25 cellular contexts compared by ENCODE assay signal in the genomic region with DNA sequence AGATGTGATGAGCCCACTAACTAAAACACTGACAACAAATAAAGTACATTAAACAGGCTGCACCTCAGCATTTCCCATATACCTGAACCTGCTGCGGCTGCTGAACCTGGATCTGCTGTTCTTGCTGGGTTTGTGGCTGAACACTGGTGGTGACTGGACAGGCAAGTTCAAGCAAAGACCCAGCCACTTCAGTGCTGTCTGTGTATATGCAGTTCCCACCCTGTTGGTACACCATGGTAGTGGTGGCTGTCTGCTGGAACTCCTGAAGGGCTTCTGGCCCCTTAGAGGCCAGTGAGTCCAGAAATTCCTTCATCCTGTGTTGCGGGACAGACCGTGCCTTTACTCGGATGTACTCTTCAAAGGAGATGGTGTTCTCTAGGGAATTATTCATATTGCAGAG. TPM values are rescaled to one million over a fixed set of nuclear protein-coding genes. Genes with fewer than 3 reads are reported as not detected.
DNase-seq lines count a peak whose midpoint lies in the region; ATAC-seq, FAIRE-seq and TF ChIP-seq lines count a peak whose summit lies in the region.
"Had no signal": no experiment of that assay in that cellular context is flagged by ENCODE, and none has a peak within 500 bp of the region (broad histone marks: within the 10 kb centered on the region; RNA-seq: fewer than 3 reads in every experiment).

No MANE protein-coding gene starts in this region.

- intact Hi-C loops in OCI-LY7 (cut with micrococcal nuclease; ENCODE audit: unreplicated experiment): no loop called here

- H3K27ac ChIP-seq in AG04450 (ENCODE audit: low read depth, low read length): peak overlapping the region; percentile 11
- H3K27ac ChIP-seq in OCI-LY7 (ENCODE audit: low read depth, low read length, poor library complexity, severe bottlenecking): no peak overlapping the region
- H3K27ac ChIP-seq in keratinocyte (ENCODE audit: control insufficient read depth, insufficient read depth, low read length): no peak overlapping the region
- H3K27ac ChIP-seq: BLaER1, HL-60, RWPE1 had no signal

- H3K79me2 ChIP-seq in OCI-LY7 (ENCODE audit: insufficient read depth, low read depth, low read length): peaks cover 52% of the 10 kb centered on the region
- H3K79me2 ChIP-seq in keratinocyte (ENCODE audit: control insufficient read depth, insufficient read depth, low read length): peaks cover 51% of the 10 kb centered on the region

- peaks cover 37% of the 10 kb centered on the region for H3K36me3 Mint-ChIP-seq in activated naive CD4-positive, alpha-beta T cell treated with anti-CD3 and anti-CD28 coated beads, Interleukin-2, amount 10 ng/mL, durations not matched to agents 7 days and 5 days

- H3K4me3 Mint-ChIP-seq in activated naive CD4-positive, alpha-beta T cell treated with anti-CD3 and anti-CD28 coated beads, Interleukin-2, amount 10 ng/mL, durations not matched to agents 7 days and 5 days: no peak overlapping the region
- H3K4me3 Mint-ChIP-seq: CD4-positive, CD25-positive, alpha-beta regulatory T cell had no signal

- CTCF ChIA-PET in AG04450 (lab: Charles Lee) (no interaction called here), OCI-LY7 (lab: Charles Lee; ENCODE audit: unreplicated experiment) (no interaction called here)
- CTCF ChIA-PET in activated naive CD4-positive, alpha-beta T cell treated with anti-CD3 and anti-CD28 coated beads, Interleukin-2, amount 10 ng/mL, durations not matched to agents 7 days and 5 days (lab: Charles Lee): interaction anchor here (0.7 kb wide), 1 partner anchor 13 kb away, joined by 4 read pairs; no protein-coding TSS in a partner anchor

- dilution Hi-C loops in keratinocyte (cut with MboI; ENCODE audit: extremely low pct_ligation_motif_present, low sequenced_read_pairs): no loop called here

- TF ChIP-seq CTCF in AG04450 (IDR thresholded peaks at IDR 0.05; ENCODE audit: low read depth, low read length): no peak
- TF ChIP-seq CTCF in OCI-LY7 (conservative IDR thresholded peaks at IDR 0.05; ENCODE audit: low read length): no peak
- TF ChIP-seq CTCF in bronchial epithelial cell (IDR thresholded peaks at IDR 0.05; ENCODE audit: insufficient read depth, low read length, severe bottlenecking): no peak
- TF ChIP-seq CTCF in keratinocyte (optimal IDR thresholded peaks at IDR 0.05 in 1 of 3, IDR thresholded peaks at IDR 0.05 in 1 of 3, conservative IDR thresholded peaks at IDR 0.05 in 1 of 3; ENCODE audit: extremely low read depth in 1 of 3, insufficient read depth in 2 of 3, low read length in 3 of 3): no peak

- H2AFZ ChIP-seq in OCI-LY7 (ENCODE audit: low read length) (no peak overlapping the region), keratinocyte (ENCODE audit: control insufficient read depth, low read length) (no peak overlapping the region)

- POLR2A ChIA-PET in AG04450 (lab: Yijun Ruan, JAX) (no interaction called here), OCI-LY7 (lab: Charles Lee) (no interaction called here)

- H3K36me3 ChIP-seq in OCI-LY7 (ENCODE audit: insufficient read depth, low read length) (peaks cover 85% of the 10 kb centered on the region), bronchial epithelial cell (ENCODE audit: control insufficient read depth, insufficient read depth, low read length) (peaks cover 8% of the 10 kb centered on the region), keratinocyte (ENCODE audit: control insufficient read depth in 2 of 2, extremely low read depth in 1 of 2, insufficient read depth in 2 of 2, low read length in 2 of 2) (peaks cover 17 to 26% of the 10 kb centered on the region in 2 experiments)

- DNase-seq in AG04450 (ENCODE audit: low read depth, low spot score): no peak
- no peak for DNase-seq in OCI-LY7 (ENCODE audit: low spot score)
- DNase-seq in bronchial epithelial cell (ENCODE audit: low read depth): peak; percentile 33
- DNase-seq in keratinocyte (ENCODE audit: low read depth, low spot score): no peak
- DNase-seq in activated naive CD4-positive, alpha-beta T cell treated with anti-CD3 and anti-CD28 coated beads, Interleukin-2, amount 10 ng/mL, durations not matched to agents 7 days and 5 days: no peak
- DNase-seq: CD4-positive, CD25-positive, alpha-beta regulatory T cell; DMS153; DND-41; GOT3; Kasumi-1; NCI-H1092 treated with DMSO at 0.1 percent for 48 hours; NCI-H1436; NCI-H187 treated with DMSO at 0.1 percent for 48 hours; NCI-H446; NCI-H526; NCI-H82; NK-92 treated with Interleukin-12 subunit alpha and Interleukin-12 subunit beta, amount 100 ng/mL, for 24 hours; SHP77 treated with DMSO at 0.1 percent for 48 hours had no signal

- H3K4me2 ChIP-seq in OCI-LY7 (ENCODE audit: low read length): no peak overlapping the region
- no peak overlapping the region for H3K4me2 ChIP-seq in keratinocyte (ENCODE audit: control insufficient read depth, extremely low read depth, insufficient read depth, low read depth, low read length)
- H3K4me2 ChIP-seq: BLaER1 had no signal

- FAIRE-seq in bronchial epithelial cell (lab: Jason Lieb, UNC) (no peak), keratinocyte (lab: Jason Lieb, UNC) (peak; percentile 26)
- FAIRE-seq: GM18507 had no signal

- no peaks in the 10 kb centered on the region for H3K9me2 ChIP-seq in OCI-LY7 (ENCODE audit: insufficient read depth, low read length)

- H3K27ac Mint-ChIP-seq in activated naive CD4-positive, alpha-beta T cell treated with anti-CD3 and anti-CD28 coated beads, Interleukin-2, amount 10 ng/mL, durations not matched to agents 7 days and 5 days: no peak overlapping the region
- H3K27ac Mint-ChIP-seq: CD4-positive, CD25-positive, alpha-beta regulatory T cell had no signal

- H4K20me1 ChIP-seq in OCI-LY7 (ENCODE audit: insufficient read depth, low read length): no peaks in the 10 kb centered on the region; the same call in 1 of the 2 replicates
- H4K20me1 ChIP-seq in keratinocyte (ENCODE audit: control insufficient read depth, extremely low read depth, insufficient read depth, low read length): no peaks in the 10 kb centered on the region

- no peak overlapping the region for H3K9ac ChIP-seq in keratinocyte (ENCODE audit: control insufficient read depth, extremely low read depth, insufficient read depth, low read length)
- H3K9ac ChIP-seq: BLaER1 had no signal

- H3K27me3 Mint-ChIP-seq in activated naive CD4-positive, alpha-beta T cell treated with anti-CD3 and anti-CD28 coated beads, Interleukin-2, amount 10 ng/mL, durations not matched to agents 7 days and 5 days: no peaks in the 10 kb centered on the region
- H3K27me3 Mint-ChIP-seq: CD4-positive, CD25-positive, alpha-beta regulatory T cell had no signal

- H3K4me1 ChIP-seq in OCI-LY7 (ENCODE audit: insufficient read depth, low read length, poor library complexity, severe bottlenecking) (no peaks in the 10 kb centered on the region), keratinocyte (ENCODE audit: control insufficient read depth, extremely low read depth, insufficient read depth, low read length) (peaks cover 5% of the 10 kb centered on the region)
- H3K4me1 ChIP-seq: BLaER1 had no signal

- H3K9me1 ChIP-seq in keratinocyte (ENCODE audit: control insufficient read depth, extremely low read depth, insufficient read depth, low read length): no peaks in the 10 kb centered on the region

- H3K27me3 ChIP-seq in AG04450 (ENCODE audit: control insufficient read depth, insufficient read depth, low read length): no peaks in the 10 kb centered on the region
- H3K27me3 ChIP-seq in bronchial epithelial cell (ENCODE audit: control insufficient read depth, insufficient read depth, low read length): no peaks in the 10 kb centered on the region
- no peaks in the 10 kb centered on the region for H3K27me3 ChIP-seq in keratinocyte (ENCODE audit: control insufficient read depth, extremely low read depth, insufficient read depth, low read length)
- H3K27me3 ChIP-seq: BLaER1 had no signal

- H3K4me3 ChIP-seq in AG04450 (ENCODE audit: low read depth, low read length) (no peak overlapping the region), OCI-LY7 (ENCODE audit: low read depth, low read length, poor library complexity, severe bottlenecking) (no peak overlapping the region), bronchial epithelial cell (ENCODE audit: low read depth, low read length) (no peak overlapping the region), keratinocyte (ENCODE audit: control insufficient read depth in 2 of 3, extremely low read depth in 1 of 3, insufficient read depth in 2 of 3, low read depth in 1 of 3, low read length in 3 of 3) (no peak overlapping the region)
- H3K4me3 ChIP-seq: BLaER1, HAP-1 had no signal

- BruUV-seq in OCI-LY7 (replicated peaks; lab: Mats Ljungman, UMichigan): TSS peak; percentile 25

- ATAC-seq in HG02840 (IDR thresholded peaks at IDR 0.05; ENCODE audit: low FRiP score, unreplicated experiment) (no peak), GM19395 (IDR thresholded peaks at IDR 0.05; ENCODE audit: unreplicated experiment) (no peak)

- H3K4me1 Mint-ChIP-seq in activated naive CD4-positive, alpha-beta T cell treated with anti-CD3 and anti-CD28 coated beads, Interleukin-2, amount 10 ng/mL, durations not matched to agents 7 days and 5 days: no peaks in the 10 kb centered on the region

- H3K9me3 ChIP-seq in AG04450 (ENCODE audit: control insufficient read depth, insufficient read depth, low read length) (no peaks in the 10 kb centered on the region; the same call in 1 of the 2 replicates), OCI-LY7 (ENCODE audit: low read length) (no peaks in the 10 kb centered on the region), keratinocyte (ENCODE audit: control insufficient read depth, low read depth, low read length) (no peaks in the 10 kb centered on the region)
- H3K9me3 ChIP-seq: BLaER1, HAP-1 had no signal

- H3K9me3 Mint-ChIP-seq in activated naive CD4-positive, alpha-beta T cell treated with anti-CD3 and anti-CD28 coated beads, Interleukin-2, amount 10 ng/mL, durations not matched to agents 7 days and 5 days: no peaks in the 10 kb centered on the region
- H3K9me3 Mint-ChIP-seq: CD4-positive, CD25-positive, alpha-beta regulatory T cell had no signal

RNA-seq across cellular contexts. Expression of a gene that starts 17.2 kb away (rescaled TPM):
- 68.6 and 69.7 TPM in 2 replicates for polyA plus RNA-seq in AG04450 (2011; rRNA removed)
- polyA minus RNA-seq in AG04450 (2011; rRNA and poly(A)+ RNA removed): 144 and 177 TPM in 2 replicates
- total RNA-seq in OCI-LY7 (2014; rRNA removed; shearing (Covaris generic)): 93.0 and 111 TPM in 2 replicates
- total RNA-seq in OCI-LY7 (2022): 132 and 156 TPM in 2 replicates
- total RNA-seq in bronchial epithelial cell: 39.2 and 52.0 TPM in 2 replicates
- polyA plus RNA-seq in keratinocyte: 60.4 to 79.5 TPM (median 71.2 TPM) in 3 replicates
- 130 TPM for polyA plus RNA-seq in keratinocyte (2011; ENCODE audit: low read depth)
- 40.7 and 58.7 TPM in 2 replicates for polyA plus RNA-seq in keratinocyte (2011; cell fraction: cytosol; rRNA removed)
- polyA plus RNA-seq in keratinocyte (2011; cell fraction: nucleus; rRNA removed): 156 and 179 TPM in 2 replicates
- 35.9 and 38.4 TPM in 2 replicates for polyA plus RNA-seq in keratinocyte (2012; ENCODE audit: low replicate concordance)
- 89.7 to 118 TPM (median 101 TPM) in 3 replicates for polyA minus RNA-seq in keratinocyte
- 70.0 TPM for polyA minus RNA-seq in keratinocyte (2011; cell fraction: cytosol; rRNA and poly(A)+ RNA removed)
- 35.2 and 61.8 TPM in 2 replicates for polyA minus RNA-seq in keratinocyte (2011; cell fraction: nucleus; rRNA and poly(A)+ RNA removed)

RNA-seq across cellular contexts. Expression of a gene that starts 27.9 kb away (rescaled TPM):
- 209 and 305 TPM in 2 replicates for polyA plus RNA-seq in AG04450 (2011; rRNA removed)
- 216 and 375 TPM in 2 replicates for polyA minus RNA-seq in AG04450 (2011; rRNA and poly(A)+ RNA removed)
- total RNA-seq in OCI-LY7 (2014; rRNA removed; shearing (Covaris generic)): 290 and 310 TPM in 2 replicates
- 355 and 459 TPM in 2 replicates for total RNA-seq in OCI-LY7 (2022)
- total RNA-seq in bronchial epithelial cell: 138 and 232 TPM in 2 replicates
- 131 to 177 TPM (median 162 TPM) in 3 replicates for polyA plus RNA-seq in keratinocyte
- polyA plus RNA-seq in keratinocyte (2011; ENCODE audit: low read depth): 138 TPM
- polyA plus RNA-seq in keratinocyte (2011; cell fraction: cytosol; rRNA removed): 93.9 and 130 TPM in 2 replicates
- polyA plus RNA-seq in keratinocyte (2011; cell fraction: nucleus; rRNA removed): 323 and 380 TPM in 2 replicates
- polyA plus RNA-seq in keratinocyte (2012; ENCODE audit: low replicate concordance): 145 and 197 TPM in 2 replicates
- 135 to 414 TPM (median 182 TPM) in 3 replicates for polyA minus RNA-seq in keratinocyte
- polyA minus RNA-seq in keratinocyte (2011; cell fraction: cytosol; rRNA and poly(A)+ RNA removed): 87.5 TPM
- 154 and 187 TPM in 2 replicates for polyA minus RNA-seq in keratinocyte (2011; cell fraction: nucleus; rRNA and poly(A)+ RNA removed)

RNA-seq across cellular contexts. Expression of a gene that starts 44.0 kb away (rescaled TPM):
- 33.3 and 37.7 TPM in 2 replicates for polyA plus RNA-seq in AG04450 (2011; rRNA removed)
- polyA minus RNA-seq in AG04450 (2011; rRNA and poly(A)+ RNA removed): 93.3 and 135 TPM in 2 replicates
- total RNA-seq in OCI-LY7 (2014; rRNA removed; shearing (Covaris generic)): 49.4 and 57.2 TPM in 2 replicates
- 69.4 and 78.3 TPM in 2 replicates for total RNA-seq in OCI-LY7 (2022)
- 39.5 and 44.4 TPM in 2 replicates for total RNA-seq in bronchial epithelial cell
- polyA plus RNA-seq in keratinocyte: 21.2 to 31.5 TPM (median 23.1 TPM) in 3 replicates
- 35.5 TPM for polyA plus RNA-seq in keratinocyte (2011; ENCODE audit: low read depth)
- 13.6 and 18.6 TPM in 2 replicates for polyA plus RNA-seq in keratinocyte (2011; cell fraction: cytosol; rRNA removed)
- polyA plus RNA-seq in keratinocyte (2011; cell fraction: nucleus; rRNA removed): 45.9 and 55.6 TPM in 2 replicates
- 18.7 and 20.6 TPM in 2 replicates for polyA plus RNA-seq in keratinocyte (2012; ENCODE audit: low replicate concordance)
- 53.1 to 71.7 TPM (median 68.1 TPM) in 3 replicates for polyA minus RNA-seq in keratinocyte
- 28.0 TPM for polyA minus RNA-seq in keratinocyte (2011; cell fraction: cytosol; rRNA and poly(A)+ RNA removed)
- polyA minus RNA-seq in keratinocyte (2011; cell fraction: nucleus; rRNA and poly(A)+ RNA removed): 38.9 and 46.4 TPM in 2 replicates

RNA-seq across cellular contexts. Expression of a gene that starts 47.4 kb away (rescaled TPM):
- polyA plus RNA-seq in AG04450 (2011; rRNA removed): 268 and 284 TPM in 2 replicates
- polyA minus RNA-seq in AG04450 (2011; rRNA and poly(A)+ RNA removed): 378 and 406 TPM in 2 replicates
- 295 and 319 TPM in 2 replicates for total RNA-seq in OCI-LY7 (2014; rRNA removed; shearing (Covaris generic))
- total RNA-seq in OCI-LY7 (2022): 328 and 360 TPM in 2 replicates
- 270 and 478 TPM in 2 replicates for total RNA-seq in bronchial epithelial cell
- polyA plus RNA-seq in keratinocyte: 199 to 221 TPM (median 210 TPM) in 3 replicates
- 255 TPM for polyA plus RNA-seq in keratinocyte (2011; ENCODE audit: low read depth)
- polyA plus RNA-seq in keratinocyte (2011; cell fraction: cytosol; rRNA removed): 147 and 165 TPM in 2 replicates
- 194 and 201 TPM in 2 replicates for polyA plus RNA-seq in keratinocyte (2011; cell fraction: nucleus; rRNA removed)
- 177 and 251 TPM in 2 replicates for polyA plus RNA-seq in keratinocyte (2012; ENCODE audit: low replicate concordance)
- 146 to 450 TPM (median 412 TPM) in 3 replicates for polyA minus RNA-seq in keratinocyte
- 294 TPM for polyA minus RNA-seq in keratinocyte (2011; cell fraction: cytosol; rRNA and poly(A)+ RNA removed)
- polyA minus RNA-seq in keratinocyte (2011; cell fraction: nucleus; rRNA and poly(A)+ RNA removed): 89.9 and 104 TPM in 2 replicates

RNA-seq across cellular contexts. Expression of a gene that starts 54.7 kb away (rescaled TPM):
- 47.0 and 69.2 TPM in 2 replicates for polyA plus RNA-seq in AG04450 (2011; rRNA removed)
- 49.2 and 70.0 TPM in 2 replicates for polyA minus RNA-seq in AG04450 (2011; rRNA and poly(A)+ RNA removed)
- 255 and 309 TPM in 2 replicates for total RNA-seq in OCI-LY7 (2014; rRNA removed; shearing (Covaris generic))
- 124 and 147 TPM in 2 replicates for total RNA-seq in OCI-LY7 (2022)
- total RNA-seq in bronchial epithelial cell: 36.3 and 58.9 TPM in 2 replicates
- 38.3 to 70.1 TPM (median 44.8 TPM) in 3 replicates for polyA plus RNA-seq in keratinocyte
- 4.1 TPM for polyA plus RNA-seq in keratinocyte (2011; ENCODE audit: low read depth)
- 28.0 and 57.0 TPM in 2 replicates for polyA plus RNA-seq in keratinocyte (2011; cell fraction: cytosol; rRNA removed)
- polyA plus RNA-seq in keratinocyte (2011; cell fraction: nucleus; rRNA removed): 12.7 and 19.8 TPM in 2 replicates
- polyA plus RNA-seq in keratinocyte (2012; ENCODE audit: low replicate concordance): 44.0 and 109 TPM in 2 replicates
- polyA minus RNA-seq in keratinocyte: 26.2 to 69.4 TPM (median 48.3 TPM) in 3 replicates
- polyA minus RNA-seq in keratinocyte (2011; cell fraction: cytosol; rRNA and poly(A)+ RNA removed): 92.1 TPM
- polyA minus RNA-seq in keratinocyte (2011; cell fraction: nucleus; rRNA and poly(A)+ RNA removed): 15.6 and 19.4 TPM in 2 replicates
